ENCODE assay signal across 17 cellular contexts in genomic region chr4:174429701-174430100, GRCh38.
DNase-seq lines count a peak whose midpoint lies in the region; ATAC-seq and TF ChIP-seq lines count a peak whose summit lies in the region.
"Had no signal": no experiment of that assay in that cellular context is flagged by ENCODE, and none has a peak within 500 bp of the region (broad histone marks: within the 10 kb centered on the region; RNA-seq: fewer than 3 reads in every experiment).

No MANE protein-coding gene starts in this region.

- H3K79me2 ChIP-seq in Loucy (ENCODE audit: insufficient read depth, low read length) = no peaks in the 10 kb centered on the region

- no peak overlapping the region for H3K4me2 ChIP-seq in Loucy (ENCODE audit: low read depth, low read length, poor library complexity, severe bottlenecking)

- peak overlapping the region; percentile 59 for H2AFZ ChIP-seq in Loucy (ENCODE audit: low read length)

- H3K27me3 ChIP-seq in Loucy (ENCODE audit: insufficient read depth, low read length, poor library complexity, severe bottlenecking) = no peaks in the 10 kb centered on the region
- H3K27me3 ChIP-seq in kidney epithelial cell (ENCODE audit: control insufficient read depth, insufficient read depth, low read length) = no peaks in the 10 kb centered on the region
- H3K27me3 ChIP-seq: SJCRH30 had no signal

- H3K36me3 ChIP-seq in Loucy (ENCODE audit: insufficient read depth, low read length) = no peaks in the 10 kb centered on the region
- H3K36me3 ChIP-seq in kidney epithelial cell (ENCODE audit: control insufficient read depth, insufficient read depth, low read length) = no peaks in the 10 kb centered on the region
- H3K36me3 ChIP-seq: SJCRH30 had no signal

- H3K9ac ChIP-seq in Loucy (ENCODE audit: low read depth, low read length, poor library complexity, severe bottlenecking) = no peak overlapping the region

- H4K20me1 ChIP-seq in Loucy (ENCODE audit: insufficient read depth, low read length, poor library complexity, severe bottlenecking) = no peaks in the 10 kb centered on the region

- H3F3A ChIP-seq in Loucy (ENCODE audit: low read depth) = no peaks in the 10 kb centered on the region

- TF ChIP-seq CTCF in Loucy (conservative IDR thresholded peaks at IDR 0.05; ENCODE audit: low read length) = no peak
- no peak for TF ChIP-seq CTCF in kidney epithelial cell (IDR thresholded peaks at IDR 0.05; ENCODE audit: insufficient read depth, low read length, poor library complexity, severe bottlenecking)

- no peaks in the 10 kb centered on the region for H3K9me3 ChIP-seq in Loucy (ENCODE audit: insufficient read depth, low read depth, low read length)
- H3K9me3 ChIP-seq: SJCRH30 had no signal

- H3K9me2 ChIP-seq in Loucy (replicated peaks; ENCODE audit: low read depth, low read length) = no peaks in the 10 kb centered on the region

- no peak for ATAC-seq in HG02642 (IDR thresholded peaks at IDR 0.05; ENCODE audit: poor library complexity, unreplicated experiment)
- ATAC-seq: CD8-positive, alpha-beta T cell; HepG2 had no signal

- DNase-seq in astrocyte of the hippocampus (ENCODE audit: low read depth, low spot score) (peak; percentile 57), kidney epithelial cell (ENCODE audit: low read depth) (peak; percentile 81), NCI-H2227 (lab: John Stamatoyannopoulos, UW; ENCODE audit: unreplicated experiment) (no peak)
- DNase-seq in activated CD8-positive, alpha-beta memory T cell treated with anti-CD3 and anti-CD28 coated beads, Interleukin-2, amount 50 U/mL, for 4 hours = no peak
- no peak for DNase-seq in stimulated activated CD4-positive, alpha-beta T cell treated with anti-CD3 and anti-CD28 coated beads, Interleukin-15, amount 100 ng/mL, for 24 hours
- DNase-seq: CD8-positive, alpha-beta T cell; EL; GOT3; Karpas-422; NCI-H1105 treated with DMSO at 0.1 percent for 48 hours; NCI-H2029; NCI-H2171; NCI-H748 treated with DMSO at 0.1 percent for 48 hours; SJCRH30 had no signal

- no peak overlapping the region for H3K4me3 ChIP-seq in Loucy (ENCODE audit: low read length, poor library complexity, severe bottlenecking)
- H3K4me3 ChIP-seq in kidney epithelial cell (ENCODE audit: low read depth, low read length) = no peak overlapping the region
- H3K4me3 ChIP-seq: SJCRH30 had no signal

- H3K4me1 ChIP-seq in Loucy (ENCODE audit: insufficient read depth, low read length, poor library complexity, severe bottlenecking) = peaks cover 10% of the 10 kb centered on the region
- H3K4me1 ChIP-seq: SJCRH30 had no signal

Comparison
In these comparisons a context has a peak if more than half of its experiments do, and no peak if none do; other contexts are left out.
1. DNase-seq: peak in astrocyte of the hippocampus (single experiment) and kidney epithelial cell (single experiment); none in NCI-H2227 (single experiment), activated CD8-positive, alpha-beta memory T cell treated with anti-CD3 and anti-CD28 coated beads, Interleukin-2, amount 50 U/mL, for 4 hours (single experiment) and stimulated activated CD4-positive, alpha-beta T cell treated with anti-CD3 and anti-CD28 coated beads, Interleukin-15, amount 100 ng/mL, for 24 hours (single experiment).